ENCODE assay signal across 8 cellular contexts in genomic region chr11:13963949-13964770, GRCh38. TPM values are rescaled to one million over a fixed set of nuclear protein-coding genes. Genes with fewer than 3 reads are reported as not detected.
A peak's percentile ranks its signal among the peaks of the same experiment; 100 is the strongest.
DNase-seq lines count a peak whose midpoint lies in the region; ATAC-seq and TF ChIP-seq lines count a peak whose summit lies in the region.

No MANE protein-coding gene starts in this region.

- peak; percentile 9 to 28 for ATAC-seq in stimulated activated naive B cell treated with anti-CD40 and anti-IgM and Interleukin-4, amounts not matched to agents 10 μg/mL and 1 μg/mL and 100 μg/mL, for 72 hours (replicated peaks)
- ATAC-seq in GM21381 (IDR thresholded peaks at IDR 0.05; ENCODE audit: unreplicated experiment), result no peak

- peaks cover 46 to 62% of the 10 kb centered on the region in 2 donors for H3K27me3 Mint-ChIP-seq in stimulated activated naive B cell treated with anti-CD40 and anti-IgM and Interleukin-4, amounts not matched to agents 10 μg/mL and 1 μg/mL and 100 μg/mL, for 72 hours

- DNase-seq in DMS53 (lab: John Stamatoyannopoulos, UW) (peak; percentile 51), DMS53 treated with DMSO at 0.1 percent for 48 hours (lab: John Stamatoyannopoulos, UW; ENCODE audit: unreplicated experiment) (no peak), lower leg skin (ENCODE audit: low spot score in 2 of 2) (no peak), NOMO-1 (lab: John Stamatoyannopoulos, UW; ENCODE audit: unreplicated experiment in 2 of 2) (no peak)
- peak; percentile 18 for DNase-seq in activated naive CD4-positive, alpha-beta T cell treated with Interleukin-2 at 50 U/mL for 16 hours
- peak; percentile 2 for DNase-seq in stimulated activated naive B cell treated with anti-CD40 and anti-IgM and Interleukin-4, amounts not matched to agents 10 μg/mL and 1 μg/mL and 100 μg/mL, for 72 hours

- H3K36me3 Mint-ChIP-seq in stimulated activated naive B cell treated with anti-CD40 and anti-IgM and Interleukin-4, amounts not matched to agents 10 μg/mL and 1 μg/mL and 100 μg/mL, for 72 hours, result no peaks in the 10 kb centered on the region

- H3K36me3 ChIP-seq in iPS-20b (ENCODE audit: insufficient read depth, low read depth, low read length), result no peaks in the 10 kb centered on the region

- H3K27ac Mint-ChIP-seq in stimulated activated naive B cell treated with anti-CD40 and anti-IgM and Interleukin-4, amounts not matched to agents 10 μg/mL and 1 μg/mL and 100 μg/mL, for 72 hours, result no peak overlapping the region

- H3K27ac ChIP-seq in iPS-20b (ENCODE audit: low read length), result no peak overlapping the region

- intact Hi-C loops in lower leg skin (cut with DNase I; ENCODE audit: low total_unique reads), result no loop called here

- H3K4me3 Mint-ChIP-seq in stimulated activated naive B cell treated with anti-CD40 and anti-IgM and Interleukin-4, amounts not matched to agents 10 μg/mL and 1 μg/mL and 100 μg/mL, for 72 hours, result peak overlapping the region; percentile 55 to 76

- peaks cover 10 to 14% of the 10 kb centered on the region in 2 donors for H3K4me1 Mint-ChIP-seq in stimulated activated naive B cell treated with anti-CD40 and anti-IgM and Interleukin-4, amounts not matched to agents 10 μg/mL and 1 μg/mL and 100 μg/mL, for 72 hours

- H3K27me3 ChIP-seq in iPS-20b (ENCODE audit: insufficient read depth, low read length), result peaks cover 83% of the 10 kb centered on the region

- TF ChIP-seq CTCF in lower leg skin (IDR thresholded peaks at IDR 0.05), result no peak

- H3K9me3 Mint-ChIP-seq in stimulated activated naive B cell treated with anti-CD40 and anti-IgM and Interleukin-4, amounts not matched to agents 10 μg/mL and 1 μg/mL and 100 μg/mL, for 72 hours, result no peaks in the 10 kb centered on the region

- no peaks in the 10 kb centered on the region for H3K9me3 ChIP-seq in iPS-20b (ENCODE audit: insufficient read depth, low read depth, low read length)

- TF ChIP-seq POLR2A in lower leg skin (IDR thresholded peaks at IDR 0.05), result no peak

- peak overlapping the region; percentile 68 for H3K4me3 ChIP-seq in iPS-20b (ENCODE audit: low read length)
- H3K4me3 ChIP-seq in lower leg skin (ENCODE audit: low read depth, poor library complexity, severe bottlenecking), result no peak overlapping the region

- H3K9ac ChIP-seq in iPS-20b (ENCODE audit: low read depth, low read length), result 0 out of 2 replicates have a peak overlapping the region, but pooled peaks have one; percentile 20

- peaks cover 23% of the 10 kb centered on the region for H3K4me1 ChIP-seq in iPS-20b (ENCODE audit: insufficient read depth, low read length)

- WGBS in lower leg skin, 2 donors, result 4 to 5% methylated on average over 29 to 35 of the region's 62 CpGs

RNA-seq across cellular contexts. Expression of gene SPON1, which starts 1.6 kb away (rescaled TPM):
- 10 to 100 TPM in 1 of 4 donors, 1 to 10 TPM in 3; 3.8 to 12.3 (median 5.1) TPM for total RNA-seq in lower leg skin

Comparison
In these comparisons a context has a peak if more than half of its experiments do, and no peak if none do; other contexts are left out.
1. DNase-seq: peak in DMS53 (single experiment), activated naive CD4-positive, alpha-beta T cell treated with Interleukin-2 at 50 U/mL for 16 hours (single experiment) and stimulated activated naive B cell treated with anti-CD40 and anti-IgM and Interleukin-4, amounts not matched to agents 10 μg/mL and 1 μg/mL and 100 μg/mL, for 72 hours (single experiment); none in DMS53 treated with DMSO at 0.1 percent for 48 hours (single experiment), lower leg skin (0 of 2) and NOMO-1 (0 of 2).